In the genomic region with DNA sequence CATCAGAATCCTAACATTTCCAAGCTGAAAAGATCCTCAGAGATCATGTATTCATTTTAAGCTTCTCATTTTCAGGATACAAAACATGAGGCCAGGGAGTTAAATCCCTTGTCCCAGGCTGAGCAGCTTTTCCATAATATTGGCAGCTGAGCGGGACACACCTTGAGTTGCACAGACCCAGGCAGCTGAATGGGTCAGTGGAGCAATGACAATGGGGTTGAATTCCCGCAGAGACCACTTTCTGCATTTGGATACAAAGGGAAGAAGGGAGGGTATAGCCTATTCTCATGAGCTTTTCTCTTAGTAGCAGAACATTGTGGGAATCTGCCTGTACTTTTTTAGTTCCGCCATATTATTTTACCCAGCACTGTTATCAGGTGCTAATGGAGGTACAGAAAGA, we compare ENCODE assay signal across 24 cellular contexts. TPM values are rescaled to one million over a fixed set of nuclear protein-coding genes. Genes with fewer than 3 reads are reported as not detected.
DNase-seq lines count a peak whose midpoint lies in the region; ATAC-seq and TF ChIP-seq lines count a peak whose summit lies in the region.
"Had no signal": no experiment of that assay in that cellular context is flagged by ENCODE, and none has a peak within 500 bp of the region (broad histone marks: within the 10 kb centered on the region; RNA-seq: fewer than 3 reads in every experiment).

No MANE protein-coding gene starts in this region.

- TF ChIP-seq CTCF in GM23338 (conservative IDR thresholded peaks at IDR 0.05; ENCODE audit: low read depth in 2 of 2) (no peak), osteoblast (IDR thresholded peaks at IDR 0.05; ENCODE audit: extremely low read depth, low read depth, low read length) (no peak), Calu3 (IDR thresholded peaks at IDR 0.05; ENCODE audit: unreplicated experiment) (no peak)

- no peak overlapping the region for H3K27ac Mint-ChIP-seq in GM23338
- H3K27ac Mint-ChIP-seq in Calu3 (ENCODE audit: unreplicated experiment) = no peak overlapping the region
- H3K27ac Mint-ChIP-seq in CD4-positive, alpha-beta memory T cell = no peak overlapping the region

- H3K27me3 ChIP-seq in GM23338 (ENCODE audit: insufficient read depth) = no peaks in the 10 kb centered on the region
- H3K27me3 ChIP-seq in HUES64 (ENCODE audit: insufficient read depth, low read length) = no peaks in the 10 kb centered on the region
- H3K27me3 ChIP-seq in osteoblast (ENCODE audit: insufficient read depth, low read length) = no peaks in the 10 kb centered on the region
- no peaks in the 10 kb centered on the region for H3K27me3 ChIP-seq in CD4-positive, alpha-beta memory T cell (ENCODE audit: insufficient read depth, low read length)
- H3K27me3 ChIP-seq: BE2C, Peyer's patch, SJCRH30 had no signal

- H3K9me2 ChIP-seq in GM23338 (ENCODE audit: insufficient read depth) = 0 out of 2 replicates have a peak, but pooled peaks cover 16% of the 10 kb centered on the region

- H3K4me3 Mint-ChIP-seq in GM23338 (no peak overlapping the region), Calu3 (ENCODE audit: low read depth, unreplicated experiment) (no peak overlapping the region)
- H3K4me3 Mint-ChIP-seq in CD4-positive, alpha-beta memory T cell = no peak overlapping the region

- no peaks in the 10 kb centered on the region; the same call in 2 of the 3 replicates for H3K36me3 Mint-ChIP-seq in GM23338 (ENCODE audit: low read depth)
- H3K36me3 Mint-ChIP-seq in Calu3 (ENCODE audit: insufficient read depth, unreplicated experiment) = no peaks in the 10 kb centered on the region
- no peaks in the 10 kb centered on the region for H3K36me3 Mint-ChIP-seq in CD4-positive, alpha-beta memory T cell

- peaks cover 29% of the 10 kb centered on the region for H3K4me1 ChIP-seq in GM23338 (ENCODE audit: insufficient read depth)
- H3K4me1 ChIP-seq in HUES64 (ENCODE audit: insufficient read depth, low read length) = peaks cover 26% of the 10 kb centered on the region
- peaks cover 36% of the 10 kb centered on the region for H3K4me1 ChIP-seq in osteoblast (ENCODE audit: insufficient read depth, low read length)
- H3K4me1 ChIP-seq in CD4-positive, alpha-beta memory T cell (ENCODE audit: insufficient read depth, low read length) = no peaks in the 10 kb centered on the region
- H3K4me1 ChIP-seq: BE2C, SJCRH30 had no signal

- no peak overlapping the region for H2AFZ ChIP-seq in GM23338
- peak overlapping the region; percentile 45 for H2AFZ ChIP-seq in osteoblast (ENCODE audit: low read length)

- peaks cover 32% of the 10 kb centered on the region for H3K4me1 Mint-ChIP-seq in GM23338
- H3K4me1 Mint-ChIP-seq in Calu3 (ENCODE audit: low read depth, unreplicated experiment) = peaks cover 36% of the 10 kb centered on the region
- no peaks in the 10 kb centered on the region for H3K4me1 Mint-ChIP-seq in CD4-positive, alpha-beta memory T cell

- H3K79me2 ChIP-seq in GM23338 (replicated peaks; ENCODE audit: insufficient read depth) (no peaks in the 10 kb centered on the region), osteoblast (ENCODE audit: insufficient read depth, low read length) (no peaks in the 10 kb centered on the region)

- H4K20me1 ChIP-seq in GM23338 (replicated peaks; ENCODE audit: insufficient read depth) = no peaks in the 10 kb centered on the region
- H4K20me1 ChIP-seq in osteoblast (ENCODE audit: insufficient read depth, low read length) = no peaks in the 10 kb centered on the region

- no peaks in the 10 kb centered on the region for H3F3A ChIP-seq in GM23338 (replicated peaks; ENCODE audit: low read depth)

- CTCF ChIA-PET in Calu3 (lab: Charles Lee) = interaction anchor here (0.6 to 0.7 kb wide), 2 partner anchors 507 to 1178 kb away, joined by 4 to 5 read pairs; no protein-coding TSS in a partner anchor
- CTCF ChIA-PET in CD4-positive, alpha-beta memory T cell (lab: Charles Lee; ENCODE audit: partially characterized antibody) = no interaction called here

- H3K4me2 ChIP-seq in GM23338 = peak overlapping the region; percentile 23; the same call in 1 of the 2 replicates
- H3K4me2 ChIP-seq in osteoblast (ENCODE audit: insufficient read depth, low read length) = peak overlapping the region; percentile 49
- H3K4me2 ChIP-seq: A549, KMS-11 had no signal

- peak; percentile 26 for DNase-seq in GM23338 (ENCODE audit: low spot score)
- peak; percentile 32 for DNase-seq in osteoblast (ENCODE audit: insufficient read length, low spot score, missing footprints)
- DNase-seq in Calu3 = no peak
- DNase-seq in CD4-positive, alpha-beta memory T cell = no peak
- DNase-seq in amniotic stem cell (lab: John Stamatoyannopoulos, UW) = no peak
- DNase-seq: BE2C; DND-41; IMR-90; NCI-H1105; NCI-H146; NCI-H2029; NCI-H2227 treated with DMSO at 0.1 percent for 48 hours; NCI-H524; NCI-H774; NK-92 treated with Interleukin-12 subunit alpha and Interleukin-12 subunit beta, amount 100 ng/mL, for 24 hours; Peyer's patch; SJCRH30 had no signal

- no TSS peak for BruUV-seq in Calu3 (replicated peaks; lab: Mats Ljungman, UMichigan)

- POLR2A ChIA-PET in CD4-positive, alpha-beta memory T cell (lab: Charles Lee; ENCODE audit: partially characterized antibody) = no interaction called here

- no peak overlapping the region for H3K9ac ChIP-seq in HUES64 (ENCODE audit: low read depth, low read length)
- H3K9ac ChIP-seq: KMS-11 had no signal

- intact Hi-C loops in Calu3 (cut with micrococcal nuclease; ENCODE audit: unreplicated experiment) = no loop called here
- intact Hi-C loops in CD4-positive, alpha-beta memory T cell (cut with micrococcal nuclease) = no loop called here

- 79% methylated on average over 3 of the region's 3 CpGs for WGBS in HUES64

- no peaks in the 10 kb centered on the region for H3K36me3 ChIP-seq in GM23338 (ENCODE audit: insufficient read depth)
- H3K36me3 ChIP-seq in HUES64 (ENCODE audit: insufficient read depth, low read length) = no peaks in the 10 kb centered on the region
- no peaks in the 10 kb centered on the region for H3K36me3 ChIP-seq in osteoblast (ENCODE audit: insufficient read depth, low read length)
- H3K36me3 ChIP-seq in CD4-positive, alpha-beta memory T cell (ENCODE audit: insufficient read depth, low read length) = no peaks in the 10 kb centered on the region
- H3K36me3 ChIP-seq: BE2C, Peyer's patch, SJCRH30 had no signal

- H3K4me3 ChIP-seq in GM23338 (no peak overlapping the region), HUES64 (ENCODE audit: low read length) (no peak overlapping the region), osteoblast (ENCODE audit: insufficient read depth, low read length) (peak overlapping the region; percentile 24)
- no peak overlapping the region for H3K4me3 ChIP-seq in CD4-positive, alpha-beta memory T cell (ENCODE audit: low read length in 2 of 2)
- H3K4me3 ChIP-seq: A549, GM12878, Peyer's patch, SJCRH30 had no signal

- H3K27me3 Mint-ChIP-seq in GM23338 (ENCODE audit: insufficient read depth, low read depth, poor library complexity) (peaks cover 8% of the 10 kb centered on the region), Calu3 (ENCODE audit: unreplicated experiment) (no peaks in the 10 kb centered on the region)
- H3K27me3 Mint-ChIP-seq in CD4-positive, alpha-beta memory T cell = peaks cover 5 to 12% of the 10 kb centered on the region in 2 donors

- H3K9me3 ChIP-seq in HUES64 (ENCODE audit: insufficient read depth, low read depth, low read length) = no peaks in the 10 kb centered on the region
- H3K9me3 ChIP-seq in osteoblast (ENCODE audit: low read depth, low read length) = no peaks in the 10 kb centered on the region
- H3K9me3 ChIP-seq in CD4-positive, alpha-beta memory T cell (ENCODE audit: control insufficient read depth in 1 of 2, low read length in 2 of 2) = no peaks in the 10 kb centered on the region
- H3K9me3 ChIP-seq: BE2C, Peyer's patch, SJCRH30 had no signal

- ATAC-seq in GM23338 (peak; percentile 66), esophagus mucosa (peak; percentile 6), HG03342 (IDR thresholded peaks at IDR 0.05; ENCODE audit: unreplicated experiment) (no peak)
- ATAC-seq: A549, GM12878 had no signal

- H3K9me3 Mint-ChIP-seq in GM23338 (peaks cover 5% of the 10 kb centered on the region; the same call in 2 of the 3 replicates), Calu3 (ENCODE audit: low read depth, unreplicated experiment) (peaks cover 7% of the 10 kb centered on the region)
- H3K9me3 Mint-ChIP-seq in CD4-positive, alpha-beta memory T cell = peaks cover 0 to 4% (median 0%) of the 10 kb centered on the region in 8 donors

- no peak overlapping the region for H3K27ac ChIP-seq in GM23338 (ENCODE audit: low read depth)
- H3K27ac ChIP-seq in HUES64 (ENCODE audit: low read depth, low read length) = peak overlapping the region; percentile 50; the same call in 1 of the 2 replicates
- peak overlapping the region; percentile 94 for H3K27ac ChIP-seq in osteoblast (ENCODE audit: low read depth, low read length)
- H3K27ac ChIP-seq in CD4-positive, alpha-beta memory T cell (ENCODE audit: low read depth, low read length) = no peak overlapping the region
- H3K27ac ChIP-seq: A549, KMS-11, Peyer's patch, SJCRH30 had no signal

TF ChIP-seq in GM23338, 12 proteins besides CTCF, POLR2A, EP300 and RAD21:
- no peak for TF ChIP-seq STAT1 (IDR thresholded peaks at IDR 0.05; ENCODE audit: unreplicated experiment)
- no peak for TF ChIP-seq EZH2 (IDR thresholded peaks at IDR 0.05; ENCODE audit: low read depth, unreplicated experiment)
- no peak for TF ChIP-seq ZNF331 (CRISPR knock-in tag; IDR thresholded peaks at IDR 0.05; ENCODE audit: low read depth)
- no peak for TF ChIP-seq EZH2phosphoT487 (IDR thresholded peaks at IDR 0.05; ENCODE audit: unreplicated experiment)

RNA-seq across cellular contexts. Expression of a gene that starts 49.5 kb away (rescaled TPM):
- total RNA-seq in GM23338 (2014; rRNA removed; shearing (Covaris generic)) = 15.5 and 17.4 TPM in 2 replicates
- 8.5 and 9.6 TPM in 2 replicates for polyA plus RNA-seq in GM23338 (2016; fragmentation: Nextera tagmentation; extraction: Ambion mirVana)
- polyA plus RNA-seq in HUES64 (2013, experiment 1 of 2) = 6.2 TPM
- 7.0 TPM for polyA plus RNA-seq in HUES64 (2013, experiment 2 of 2)
- total RNA-seq in esophagus mucosa (0.92 TPM), osteoblast (1.1 and 1.2 TPM in 2 replicates), Calu3 (2022) (76.1 and 111 TPM in 2 replicates)
- not detected for total RNA-seq in CD4-positive, alpha-beta memory T cell
- polyA plus RNA-seq in CD4-positive, alpha-beta memory T cell = not detected
- total RNA-seq: GM12878, HT1080, IMR-90, SJCRH30 had no signal
- polyA plus RNA-seq: GM12878, IMR-90 had no signal

Comparison
In these comparisons a context has a peak if more than half of its experiments do, and no peak if none do; other contexts are left out.
1. DNase-seq: peak in GM23338 (single experiment) and osteoblast (single experiment); none in Calu3 (single experiment), CD4-positive, alpha-beta memory T cell (0 of 5) and amniotic stem cell (single experiment).
2. H3K27ac ChIP-seq: peak in HUES64 (single experiment) and osteoblast (single experiment); none in GM23338 (single experiment) and CD4-positive, alpha-beta memory T cell (single experiment).